Comparison of ENCODE assay signal across 10 cellular contexts in genomic region chr3:69541059-69541471, GRCh38.
A peak's percentile ranks its signal among the peaks of the same experiment; 100 is the strongest.
DNase-seq lines count a peak whose midpoint lies in the region; ATAC-seq, FAIRE-seq and TF ChIP-seq lines count a peak whose summit lies in the region.
"Had no signal": no experiment of that assay in that cellular context is flagged by ENCODE, and none has a peak within 500 bp of the region (broad histone marks: within the 10 kb centered on the region; RNA-seq: fewer than 3 reads in every experiment).

No MANE protein-coding gene starts in this region.

- H2BK12ac ChIP-seq in neuronal stem cell (ENCODE audit: low read length): no peak overlapping the region

- CTCF ChIA-PET in PC-9 (lab: Charles Lee): no interaction called here

- peak overlapping the region in 5 of 10 donors; percentile 2 to 70 (median 34) for H3K27ac ChIP-seq in heart right ventricle
- H3K27ac ChIP-seq in neuronal stem cell (replicated peaks; ENCODE audit: low read length): no peak overlapping the region
- no peak overlapping the region for H3K27ac ChIP-seq in PC-9

- no peak overlapping the region for H2BK5ac ChIP-seq in neuronal stem cell (ENCODE audit: low read length)

- H3K4me1 ChIP-seq in heart right ventricle (peaks cover 0 to 32% (median 14%) of the 10 kb centered on the region in 9 donors), neuronal stem cell (ENCODE audit: control insufficient read depth in 2 of 2, insufficient read depth in 1 of 2, low read depth in 1 of 2, low read length in 2 of 2) (peaks cover 0 to 3% of the 10 kb centered on the region in 2 donors), PC-9 (replicated peaks; ENCODE audit: insufficient read depth) (no peaks in the 10 kb centered on the region)

- H4K91ac ChIP-seq in neuronal stem cell (ENCODE audit: low read depth, low read length, poor library complexity): no peak overlapping the region

- H3K4me2 ChIP-seq in neuronal stem cell (ENCODE audit: insufficient read depth, low read length, poor library complexity, severe bottlenecking) (peak overlapping the region; percentile 87), PC-9 (no peak overlapping the region)

- no peaks in the 10 kb centered on the region for H3F3A ChIP-seq in PC-9 (ENCODE audit: insufficient read depth, low read depth)

- BruUV-seq in PC-9 (replicated peaks; lab: Mats Ljungman, UMichigan): no TSS peak

- H3K4me3 ChIP-seq in heart right ventricle (peak overlapping the region; percentile 41 to 81 (median 67)), neuronal stem cell (ENCODE audit: low read length in 2 of 2) (peak overlapping the region in 1 of 2 donors; percentile 53), PC-9 (no peak overlapping the region)

- ATAC-seq in heart right ventricle (peak in 5 of 8 donors; percentile 22 to 40 (median 28)), HG02885 (IDR thresholded peaks at IDR 0.05; ENCODE audit: poor library complexity, unreplicated experiment) (no peak)
- ATAC-seq: stimulated activated memory B cell treated with anti-CD40 and anti-IgM and Interleukin-4, amounts not matched to agents 10 μg/mL and 1 μg/mL and 100 μg/mL, for 72 hours had no signal

- H3K27me3 ChIP-seq in heart right ventricle (peaks cover 0 to 35% (median 13%) of the 10 kb centered on the region in 7 donors), neuronal stem cell (ENCODE audit: control insufficient read depth in 3 of 3, insufficient read depth in 3 of 3, low read depth in 1 of 3, low read length in 3 of 3) (peaks cover 0 to 47% (median 0%) of the 10 kb centered on the region in 3 experiments), PC-9 (ENCODE audit: insufficient read depth, low read depth) (peaks cover 9% of the 10 kb centered on the region; the same call in 1 of the 2 replicates)

- TF ChIP-seq CTCF in heart right ventricle (IDR thresholded peaks at IDR 0.05): no peak
- TF ChIP-seq CTCF in D721Med (IDR thresholded peaks at IDR 0.05; ENCODE audit: insufficient read depth, missing control alignments): no peak
- TF ChIP-seq CTCF in PC-9 (conservative IDR thresholded peaks at IDR 0.05): no peak

- no peak overlapping the region for H2BK120ac ChIP-seq in neuronal stem cell (ENCODE audit: low read depth, low read length)

- no peaks in the 10 kb centered on the region for H3K79me1 ChIP-seq in neuronal stem cell (ENCODE audit: low read depth, low read length)

- H3K9me3 ChIP-seq in heart right ventricle: no peaks in the 10 kb centered on the region
- H3K9me3 ChIP-seq in neuronal stem cell (replicated peaks in 1 of 2; ENCODE audit: control insufficient read depth in 2 of 2, insufficient read depth in 1 of 2, low read depth in 1 of 2, low read length in 2 of 2): no peaks in the 10 kb centered on the region
- no peaks in the 10 kb centered on the region for H3K9me3 ChIP-seq in PC-9 (ENCODE audit: insufficient read depth, low read depth)

- no peak overlapping the region for H2BK15ac ChIP-seq in neuronal stem cell (ENCODE audit: low read length)

- peak; percentile 1 for DNase-seq in Caki2 (ENCODE audit: low read depth)
- DNase-seq in SK-N-DZ (ENCODE audit: low spot score): peak; percentile 46
- DNase-seq in heart right ventricle: no peak
- peak; percentile 14 for DNase-seq in neuronal stem cell (ENCODE audit: low spot score)
- DNase-seq in D721Med (ENCODE audit: insufficient read length, low spot score): no peak
- no peak for DNase-seq in NCI-H82 (lab: John Stamatoyannopoulos, UW)
- DNase-seq in PC-9: no peak
- DNase-seq: activated T-cell treated with anti-CD3 and anti-CD28 coated beads, Interleukin-2, amount 50 U/mL, for 1 hour had no signal

- peak overlapping the region; percentile 16 for H3K18ac ChIP-seq in neuronal stem cell (ENCODE audit: low read length)

- WGBS in heart right ventricle, 2 donors: 14 to 22% methylated on average over 19 of the region's 19 CpGs
- no CpG with 5 or more reads among the region's 19 CpGs for WGBS in neuronal stem cell (ENCODE audit: extremely low coverage in 2 of 2, insufficient read length in 2 of 2, insufficient replicate concordance in 1 of 2), 2 donors

- no peaks in the 10 kb centered on the region for H3K9me2 ChIP-seq in PC-9 (ENCODE audit: insufficient read depth)

- H3K36me3 ChIP-seq in heart right ventricle (no peaks in the 10 kb centered on the region), neuronal stem cell (replicated peaks in 1 of 2; ENCODE audit: control insufficient read depth in 2 of 2, insufficient read depth in 2 of 2, low read length in 2 of 2) (no peaks in the 10 kb centered on the region), PC-9 (ENCODE audit: low read depth) (no peaks in the 10 kb centered on the region)

- in situ Hi-C loops in Caki2 (cut with HindIII; ENCODE audit: low pct_unique_long_range_greater_than_20kb, low sequenced_read_pairs): no loop called here

- H2AFZ ChIP-seq in neuronal stem cell (ENCODE audit: low read length): no peak overlapping the region
- no peak overlapping the region for H2AFZ ChIP-seq in PC-9

- H4K8ac ChIP-seq in neuronal stem cell (ENCODE audit: low read depth, low read length): no peak overlapping the region

- POLR2A ChIA-PET in PC-9 (lab: Charles Lee; ENCODE audit: unreplicated experiment): no interaction called here

- H3K14ac ChIP-seq in neuronal stem cell (ENCODE audit: low read length): no peak overlapping the region

- no peak overlapping the region for H3K23ac ChIP-seq in neuronal stem cell (ENCODE audit: low read depth, low read length, poor library complexity)

- no peak for FAIRE-seq in D721Med (lab: Jason Lieb, UNC)

- H3K79me2 ChIP-seq in PC-9 (ENCODE audit: low read depth): no peaks in the 10 kb centered on the region

- no peak overlapping the region for H2AK5ac ChIP-seq in neuronal stem cell (ENCODE audit: low read depth, low read length)

- H3K9ac ChIP-seq in neuronal stem cell (ENCODE audit: low read depth, low read length, poor library complexity): no peak overlapping the region

- no peaks in the 10 kb centered on the region for H4K20me1 ChIP-seq in PC-9 (ENCODE audit: insufficient read depth)

- H3K4ac ChIP-seq in neuronal stem cell (ENCODE audit: low read length): no peak overlapping the region

- intact Hi-C loops in heart right ventricle (cut with DNase I): loop anchor here in 4 of 10 donors (5.0 to 10.0 kb wide), 3 partner anchors 96 to 126 kb away; no protein-coding TSS in a partner anchor
- intact Hi-C loops in PC-9 (cut with micrococcal nuclease; ENCODE audit: unreplicated experiment): no loop called here

Comparison
In these comparisons a context has a peak if more than half of its experiments do, and no peak if none do; other contexts are left out.
1. DNase-seq: peak in Caki2 (single experiment), SK-N-DZ (single experiment) and neuronal stem cell (single experiment); none in heart right ventricle (0 of 2), D721Med (single experiment), NCI-H82 (single experiment) and PC-9 (0 of 2).